ENCODE assay signal across 1 cellular context in the genomic region with DNA sequence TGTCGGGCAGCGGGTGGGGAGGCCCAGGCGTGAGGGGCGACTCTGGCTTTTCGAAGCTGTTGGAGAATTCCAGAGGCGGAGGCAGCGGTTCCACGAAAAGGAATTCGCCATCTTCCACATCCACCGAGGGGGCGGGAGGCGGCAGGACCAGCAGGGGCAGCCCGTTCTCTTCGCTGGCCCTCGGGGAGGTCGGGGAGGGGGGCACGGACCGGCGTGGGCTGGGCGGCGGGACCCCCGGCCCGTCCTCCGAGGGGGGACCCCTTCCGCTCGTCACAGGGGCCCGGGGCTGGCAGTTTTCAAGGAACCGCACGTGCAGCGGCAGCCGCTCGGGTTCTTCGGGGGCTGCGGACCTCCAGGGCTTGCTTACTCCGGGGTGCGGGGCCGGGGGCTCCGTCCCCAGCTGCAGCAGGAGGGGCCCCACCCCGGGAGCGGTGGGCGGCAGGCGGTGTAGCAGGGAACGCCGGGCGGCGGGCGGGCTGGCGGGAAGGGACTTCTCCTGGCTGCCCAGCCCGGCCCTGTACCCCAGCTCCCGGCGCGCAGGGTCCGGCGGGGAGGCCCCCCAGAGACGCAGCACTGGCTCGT.
TF ChIP-seq lines count a peak whose summit lies in the region.

No MANE protein-coding gene starts in this region.

TF ChIP-seq in H1, 55 proteins besides CTCF, POLR2A, EP300 and RAD21:
- TF ChIP-seq EZH2 (IDR thresholded peaks at IDR 0.05; ENCODE audit: low read depth, low read length, severe bottlenecking) = peak; percentile 76
- no peak for TF ChIP-seq ASH2L (IDR thresholded peaks at IDR 0.05; ENCODE audit: low read length)
